18 cellular contexts compared by ENCODE assay signal in genomic region chr14:75438486-75439080, GRCh38. TPM values are rescaled to one million over a fixed set of nuclear protein-coding genes. Genes with fewer than 3 reads are reported as not detected.
DNase-seq lines count a peak whose midpoint lies in the region; ATAC-seq and TF ChIP-seq lines count a peak whose summit lies in the region.
"Had no signal": no experiment of that assay in that cellular context is flagged by ENCODE, and none has a peak within 500 bp of the region (broad histone marks: within the 10 kb centered on the region; RNA-seq: fewer than 3 reads in every experiment).

No MANE protein-coding gene starts in this region.

- H3K9me3 ChIP-seq in H9 (ENCODE audit: control insufficient read depth, low read depth, low read length) (no peaks in the 10 kb centered on the region), gastrocnemius medialis (no peaks in the 10 kb centered on the region)
- H3K9me3 ChIP-seq: A549 had no signal

- peak overlapping the region; percentile 47 to 78 (median 51); a peak in 5 of 7 replicates for H3K27ac Mint-ChIP-seq in H9

- no peak overlapping the region for H3K14ac ChIP-seq in H9 (ENCODE audit: insufficient read depth, low read length)

- ATAC-seq in gastrocnemius medialis (no peak), left ventricle myocardium superior (no peak), HG02610 (IDR thresholded peaks at IDR 0.05; ENCODE audit: unreplicated experiment) (no peak)
- ATAC-seq: A549 had no signal

- no peaks in the 10 kb centered on the region for H3K27me3 ChIP-seq in H9 (ENCODE audit: insufficient read depth, low read length)
- no peaks in the 10 kb centered on the region for H3K27me3 ChIP-seq in dorsolateral prefrontal cortex
- H3K27me3 ChIP-seq in gastrocnemius medialis: no peaks in the 10 kb centered on the region

- no peak overlapping the region for H2BK15ac ChIP-seq in H9 (ENCODE audit: low read depth, low read length)

- no peaks in the 10 kb centered on the region; the same call in 1 of the 2 replicates for H3K27me3 Mint-ChIP-seq in H9 (ENCODE audit: low read depth)

- H3K36me3 Mint-ChIP-seq in H9 (ENCODE audit: insufficient read depth in 1 of 3, low read depth in 3 of 3): peaks cover 18 to 53% (median 41%) of the 10 kb centered on the region in 3 experiments

- no peak overlapping the region for H2AFZ ChIP-seq in H9 (ENCODE audit: low read length)
- H2AFZ ChIP-seq: GM23248 had no signal

- intact Hi-C loops in dorsolateral prefrontal cortex (cut with DNase I): no loop called here
- intact Hi-C loops in gastrocnemius medialis (cut with DNase I; ENCODE audit: low total_unique reads): no loop called here
- intact Hi-C loops in left ventricle myocardium superior (cut with micrococcal nuclease): no loop called here

- no peak overlapping the region for H3K9ac ChIP-seq in H9 (ENCODE audit: extremely low read depth, insufficient read length, low read length)
- H3K9ac ChIP-seq: GM23248 had no signal

- no peak overlapping the region for H3K23ac ChIP-seq in H9 (ENCODE audit: insufficient read length, low read depth, low read length)

- no peak overlapping the region for H3K4me3 ChIP-seq in dorsolateral prefrontal cortex
- H3K4me3 ChIP-seq in gastrocnemius medialis: no peak overlapping the region
- H3K4me3 ChIP-seq: A549, GM23248 had no signal

- H3K4me1 ChIP-seq in H9 (ENCODE audit: insufficient read depth, low read length): peaks cover 3% of the 10 kb centered on the region; the same call in 1 of the 2 replicates
- peaks cover 67% of the 10 kb centered on the region in 2 donors for H3K4me1 ChIP-seq in gastrocnemius medialis

- H3K79me1 ChIP-seq in H9 (ENCODE audit: insufficient read depth, low read depth, low read length, poor library complexity, severe bottlenecking): no peaks in the 10 kb centered on the region

- no peak overlapping the region for H2BK120ac ChIP-seq in H9 (ENCODE audit: low read depth, low read length, poor library complexity, severe bottlenecking)

- DNase-seq in H9 (peak; percentile 32), dorsolateral prefrontal cortex (peak in 1 of 10 donors; percentile 51), midbrain (lab: John Stamatoyannopoulos, UW) (peak; percentile 10), gastrocnemius medialis (no peak), activated T-cell treated with anti-CD3 and anti-CD28 coated beads for 4 hours (no peak), ACHN (no peak), left ventricle myocardium superior (no peak)
- DNase-seq: DMS53, GM23248, Karpas-422, MM.1S, NCI-H1105 treated with DMSO at 0.1 percent for 48 hours, NCI-H187 treated with DMSO at 0.1 percent for 48 hours, NCI-H446, NCI-H748 treated with DMSO at 0.1 percent for 48 hours, SHP77 treated with DMSO at 0.1 percent for 48 hours had no signal

- H3K36me3 ChIP-seq in gastrocnemius medialis: peaks cover 0 to 41% of the 10 kb centered on the region in 2 donors

- H3K4me2 ChIP-seq in H9 (ENCODE audit: insufficient read depth, insufficient read length, low read length): no peak overlapping the region
- H3K4me2 ChIP-seq: A549 had no signal

- no peak overlapping the region for H4K91ac ChIP-seq in H9 (ENCODE audit: insufficient read length, low read depth, low read length)

- TF ChIP-seq CTCF in H9 (conservative IDR thresholded peaks at IDR 0.05): no peak
- no peak for TF ChIP-seq CTCF in dorsolateral prefrontal cortex (IDR thresholded peaks at IDR 0.05 in 54 of 56, conservative IDR thresholded peaks at IDR 0.05 in 2 of 56; ENCODE audit: low read depth in 1 of 56, partially characterized antibody in 56 of 56)
- TF ChIP-seq CTCF in gastrocnemius medialis (IDR thresholded peaks at IDR 0.05 in 4 of 5, conservative IDR thresholded peaks at IDR 0.05 in 1 of 5): no peak

- H4K8ac ChIP-seq in H9 (replicated peaks; ENCODE audit: insufficient read length, low read depth, low read length): no peak overlapping the region

- H2AK5ac ChIP-seq in H9 (ENCODE audit: insufficient read length, low read length): no peak overlapping the region

- peak overlapping the region in 1 of 2 experiments; percentile 3; a peak in 1 of 5 replicates for H3K4me3 Mint-ChIP-seq in H9

- H3K27ac ChIP-seq in H9 (ENCODE audit: insufficient read length, low read depth, low read length) (no peak overlapping the region), dorsolateral prefrontal cortex (peak overlapping the region in 33 of 59 donors; percentile 0 to 77 (median 43)), gastrocnemius medialis (peak overlapping the region; percentile 52 to 87 (median 68))
- H3K27ac ChIP-seq: A549, GM23248 had no signal

- no peaks in the 10 kb centered on the region for H3K79me2 ChIP-seq in H9 (ENCODE audit: insufficient read depth, low read length)

- no peak overlapping the region for H3K18ac ChIP-seq in H9 (ENCODE audit: insufficient read length, low read depth, low read length)

- no peak for TF ChIP-seq POLR2A in gastrocnemius medialis (IDR thresholded peaks at IDR 0.05)

- no peak overlapping the region for H2BK5ac ChIP-seq in H9 (ENCODE audit: insufficient read length, low read length)

- no peak overlapping the region for H3K56ac ChIP-seq in H9 (ENCODE audit: insufficient read length, low read depth, low read length)

- no peaks in the 10 kb centered on the region for H3K23me2 ChIP-seq in H9 (ENCODE audit: insufficient read length, low read depth, low read length, poor library complexity, severe bottlenecking)

- in situ Hi-C loops in gastrocnemius medialis (cut with MboI; ENCODE audit: low sequenced_read_pairs in 4 of 4): no loop called here
- in situ Hi-C loops in ACHN (cut with HindIII; ENCODE audit: low pct_ligation_motif_present, low pct_unique_long_range_greater_than_20kb, low sequenced_read_pairs): no loop called here

- no peak overlapping the region for H4K5ac ChIP-seq in H9 (ENCODE audit: insufficient read length, low read depth, low read length)

- no peak overlapping the region for H3T11ph ChIP-seq in H9 (ENCODE audit: low read length)

- H2BK12ac ChIP-seq in H9 (ENCODE audit: insufficient read length, low read depth, low read length): no peak overlapping the region

- H2BK20ac ChIP-seq in H9 (ENCODE audit: low read depth, low read length, poor library complexity, severe bottlenecking): no peak overlapping the region

- H4K20me1 ChIP-seq in H9 (ENCODE audit: control insufficient read depth, insufficient read depth, insufficient read length): peaks cover 3% of the 10 kb centered on the region

- H3K4ac ChIP-seq in H9 (ENCODE audit: low read depth, low read length): no peak overlapping the region

- WGBS in H9 (ENCODE audit: extremely low coverage, insufficient read length, low lambda C conversion rate): no CpG with 5 or more reads among the region's 16 CpGs

- no peaks in the 10 kb centered on the region for H3K9me3 Mint-ChIP-seq in H9

- H3K4me1 Mint-ChIP-seq in H9: peaks cover 32 to 43% of the 10 kb centered on the region in 2 experiments

RNA-seq across cellular contexts. Expression of gene JDP2, which starts 10.8 kb away (rescaled TPM):
- total RNA-seq in H9 (2021): 22.8 and 24.7 TPM in 2 replicates
- 10 to 100 TPM; 21.8 to 96.2 (median 36.8) TPM for total RNA-seq in dorsolateral prefrontal cortex
- 10 to 100 TPM; 17.3 to 80.2 (median 31.7) TPM for total RNA-seq in gastrocnemius medialis
- total RNA-seq in left ventricle myocardium superior: 24.7 TPM

Comparison
In these comparisons a context has a peak if more than half of its experiments do, and no peak if none do; other contexts are left out.
1. DNase-seq: peak in H9 (single experiment) and midbrain (single experiment); none in gastrocnemius medialis (0 of 2), activated T-cell treated with anti-CD3 and anti-CD28 coated beads for 4 hours (single experiment), ACHN (single experiment) and left ventricle myocardium superior (single experiment).